ENCODE assay signal across 13 cellular contexts in genomic region chr12:91023326-91024004, GRCh38. TPM values are rescaled to one million over a fixed set of nuclear protein-coding genes. Genes with fewer than 3 reads are reported as not detected.
A peak's percentile ranks its signal among the peaks of the same experiment; 100 is the strongest.
DNase-seq lines count a peak whose midpoint lies in the region; ATAC-seq and TF ChIP-seq lines count a peak whose summit lies in the region.
"Had no signal": no experiment of that assay in that cellular context is flagged by ENCODE, and none has a peak within 500 bp of the region (broad histone marks: within the 10 kb centered on the region; RNA-seq: fewer than 3 reads in every experiment).

No MANE protein-coding gene starts in this region.

- TF ChIP-seq CTCF in KMS-11 (conservative IDR thresholded peaks at IDR 0.05; ENCODE audit: low read depth, low read length) = no peak
- no peak for TF ChIP-seq CTCF in ascending aorta (IDR thresholded peaks at IDR 0.05)

- intact Hi-C loops in ascending aorta (cut with DNase I) = no loop called here

- no peak overlapping the region for H3K9ac ChIP-seq in KMS-11
- H3K9ac ChIP-seq: BLaER1 treated with 17β-estradiol and CSF1 and Interleukin-3, amounts not matched to agents 10 nM and 100 nM had no signal

- H3K27me3 ChIP-seq in KMS-11 (ENCODE audit: insufficient read depth, low read depth) = no peaks in the 10 kb centered on the region
- H3K27me3 ChIP-seq in ascending aorta = no peaks in the 10 kb centered on the region
- H3K27me3 ChIP-seq: BLaER1 treated with 17β-estradiol and CSF1 and Interleukin-3, amounts not matched to agents 10 nM and 100 nM had no signal

- ATAC-seq in GM21576 (IDR thresholded peaks at IDR 0.05; ENCODE audit: unreplicated experiment) = peak; percentile 70
- no peak for ATAC-seq in HG03025 (IDR thresholded peaks at IDR 0.05; ENCODE audit: low FRiP score, unreplicated experiment)
- ATAC-seq in HG03039 (IDR thresholded peaks at IDR 0.05; ENCODE audit: unreplicated experiment) = no peak
- ATAC-seq in GM19455 (IDR thresholded peaks at IDR 0.05; ENCODE audit: unreplicated experiment) = no peak
- ATAC-seq: T-helper 17 cell had no signal

- no peaks in the 10 kb centered on the region for H4K20me1 ChIP-seq in KMS-11 (ENCODE audit: insufficient read depth)
- H4K20me1 ChIP-seq: BLaER1 treated with 17β-estradiol and CSF1 and Interleukin-3, amounts not matched to agents 10 nM and 100 nM had no signal

- peak overlapping the region; percentile 51 for H3K4me2 ChIP-seq in KMS-11
- H3K4me2 ChIP-seq: BLaER1 treated with 17β-estradiol and CSF1 and Interleukin-3, amounts not matched to agents 10 nM and 100 nM had no signal

- H3K4me1 ChIP-seq in KMS-11 (ENCODE audit: low read depth, poor library complexity, severe bottlenecking) (peaks cover 17% of the 10 kb centered on the region), ascending aorta (no peaks in the 10 kb centered on the region)
- H3K4me1 ChIP-seq: BLaER1 treated with 17β-estradiol and CSF1 and Interleukin-3, amounts not matched to agents 10 nM and 100 nM had no signal

- H3K36me3 ChIP-seq in KMS-11 (ENCODE audit: insufficient read depth) (no peaks in the 10 kb centered on the region), ascending aorta (no peaks in the 10 kb centered on the region)
- H3K36me3 ChIP-seq: BLaER1 treated with 17β-estradiol and CSF1 and Interleukin-3, amounts not matched to agents 10 nM and 100 nM had no signal

- H3K79me2 ChIP-seq in KMS-11 (ENCODE audit: insufficient read depth, low read depth) = no peaks in the 10 kb centered on the region

- peak; percentile 29 for DNase-seq in AG08396 (ENCODE audit: low spot score)
- DNase-seq in epithelial cell of prostate (ENCODE audit: low read depth, low spot score) = peak; percentile 22
- no peak for DNase-seq in ascending aorta (ENCODE audit: low spot score in 2 of 2)
- DNase-seq: T-helper 17 cell had no signal

- no peak overlapping the region for H2AFZ ChIP-seq in KMS-11 (ENCODE audit: low read depth)

- H3K27ac ChIP-seq in KMS-11 (no peak overlapping the region), epithelial cell of prostate (no peak overlapping the region), ascending aorta (no peak overlapping the region)
- H3K27ac ChIP-seq: BLaER1 treated with 17β-estradiol and CSF1 and Interleukin-3, amounts not matched to agents 10 nM and 100 nM had no signal

- no peaks in the 10 kb centered on the region for H3K9me3 ChIP-seq in ascending aorta
- H3K9me3 ChIP-seq: BLaER1 treated with 17β-estradiol and CSF1 and Interleukin-3, amounts not matched to agents 10 nM and 100 nM had no signal

- H3K4me3 ChIP-seq in KMS-11 (IDR thresholded peaks at IDR 0.05; ENCODE audit: insufficient read depth, low read depth, low read length) = no peak overlapping the region
- H3K4me3 ChIP-seq in ascending aorta = no peak overlapping the region
- H3K4me3 ChIP-seq: BLaER1 treated with 17β-estradiol and CSF1 and Interleukin-3, amounts not matched to agents 10 nM and 100 nM; lung had no signal

RNA-seq across cellular contexts. Expression of gene EPYC, which starts 18.7 kb away (rescaled TPM):
- not detected for total RNA-seq in ascending aorta
- total RNA-seq: activated T-helper 2 cell treated with anti-CD3 and anti-CD28 coated beads, Interferon-gamma antibody, Interleukin-2, Interleukin-4, amounts not matched to agents 10 μg/mL and 5 μg/mL and 100 μg/mL, durations not matched to agents 14 hours and 24 hours and 36 hours; NCI-H460; T-helper 17 cell had no signal

RNA-seq across cellular contexts. Expression of gene KERA, which starts 34.4 kb away (rescaled TPM):
- total RNA-seq in ascending aorta = not detected
- total RNA-seq: activated T-helper 2 cell treated with anti-CD3 and anti-CD28 coated beads, Interferon-gamma antibody, Interleukin-2, Interleukin-4, amounts not matched to agents 10 μg/mL and 5 μg/mL and 100 μg/mL, durations not matched to agents 14 hours and 24 hours and 36 hours; NCI-H460; T-helper 17 cell had no signal

Comparison
In these comparisons a context has a peak if more than half of its experiments do, and no peak if none do; other contexts are left out.
1. DNase-seq: peak in AG08396 (single experiment) and epithelial cell of prostate (single experiment); none in ascending aorta (0 of 2).